Comparison of ENCODE assay signal across 16 cellular contexts in the genomic region with DNA sequence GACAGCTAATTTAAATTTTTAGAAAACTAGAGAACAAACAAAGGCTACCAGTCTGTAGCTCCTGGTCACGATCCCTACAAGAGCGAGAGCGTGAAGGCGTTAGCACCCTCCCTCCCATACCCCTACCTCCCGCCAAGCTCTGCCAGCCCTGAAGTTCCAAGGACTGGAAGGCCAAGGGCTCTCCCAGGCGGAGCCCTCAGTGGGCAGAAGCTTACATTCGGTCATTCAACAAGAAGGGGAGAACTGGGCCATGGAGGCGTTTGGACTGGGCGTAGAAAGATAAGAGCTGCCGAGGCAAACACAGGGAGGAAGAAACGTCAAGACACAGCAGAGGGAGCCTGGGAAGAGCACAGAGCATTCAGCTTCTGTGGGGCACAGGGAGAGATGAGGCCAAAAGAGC. TPM values are rescaled to one million over a fixed set of nuclear protein-coding genes. Genes with fewer than 3 reads are reported as not detected.
DNase-seq lines count a peak whose midpoint lies in the region; ATAC-seq, FAIRE-seq and TF ChIP-seq lines count a peak whose summit lies in the region.
"Had no signal": no experiment of that assay in that cellular context is flagged by ENCODE, and none has a peak within 500 bp of the region (broad histone marks: within the 10 kb centered on the region; RNA-seq: fewer than 3 reads in every experiment).

No MANE protein-coding gene starts in this region.

- no peaks in the 10 kb centered on the region for H3K9me3 Mint-ChIP-seq in activated T-cell treated with anti-CD3 and anti-CD28 coated beads, Interleukin-2, amount 50 U/mL, for 72 hours
- no peaks in the 10 kb centered on the region for H3K9me3 Mint-ChIP-seq in stimulated activated effector memory CD8-positive, alpha-beta T cell treated with anti-CD3 and anti-CD28 coated beads, Interleukin-12 subunit alpha, Interleukin-12 subunit beta, amount 100 ng/mL, for 72 hours

- H3K4me2 ChIP-seq in SU-DHL-6 (ENCODE audit: low read depth, low read length, poor library complexity, severe bottlenecking) = no peak overlapping the region

- DNase-seq in activated T-cell treated with anti-CD3 and anti-CD28 coated beads, Interleukin-2, amount 50 U/mL, for 72 hours = no peak
- no peak for DNase-seq in activated T-cell treated with anti-CD3 and anti-CD28 coated beads for 4 hours
- DNase-seq in kidney = peak; percentile 43
- DNase-seq in stimulated activated effector memory CD8-positive, alpha-beta T cell treated with anti-CD3 and anti-CD28 coated beads, Interleukin-12 subunit alpha, Interleukin-12 subunit beta, amount 100 ng/mL, for 72 hours (ENCODE audit: low spot score in 2 of 2) = no peak
- DNase-seq in UCSD-AML1 (lab: John Stamatoyannopoulos, UW; ENCODE audit: unreplicated experiment) = no peak
- DNase-seq in NK-92 (lab: John Stamatoyannopoulos, UW; ENCODE audit: unreplicated experiment) = no peak
- no peak for DNase-seq in OCI-M1 (lab: John Stamatoyannopoulos, UW)
- DNase-seq: activated CD4-positive, alpha-beta T cell treated with anti-CD3 and anti-CD28 coated beads for 36 hours; activated gamma-delta T cell; foreskin melanocyte; HCEC 1CT; NCI-H146; NCI-H510A had no signal

- intact Hi-C loops in kidney (cut with DNase I) = no loop called here

- no peak for ATAC-seq in activated T-cell treated with anti-CD3 and anti-CD28 coated beads, Interleukin-2, amount 50 U/mL, for 72 hours (replicated peaks in 1 of 2)
- ATAC-seq in stimulated activated effector memory CD8-positive, alpha-beta T cell treated with anti-CD3 and anti-CD28 coated beads, Interleukin-12 subunit alpha, Interleukin-12 subunit beta, amount 100 ng/mL, for 72 hours = no peak
- ATAC-seq: activated CD4-positive, alpha-beta T cell treated with anti-CD3 and anti-CD28 coated beads for 36 hours; Panc1 had no signal

- H3K4me3 ChIP-seq in SU-DHL-6 (ENCODE audit: insufficient read depth, low read length, poor library complexity, severe bottlenecking) (no peak overlapping the region), kidney (ENCODE audit: low read length in 2 of 2) (no peak overlapping the region)

- peaks cover 63% of the 10 kb centered on the region for H3K4me1 Mint-ChIP-seq in activated T-cell treated with anti-CD3 and anti-CD28 coated beads, Interleukin-2, amount 50 U/mL, for 72 hours (ENCODE audit: low read depth)
- H3K4me1 Mint-ChIP-seq in stimulated activated effector memory CD8-positive, alpha-beta T cell treated with anti-CD3 and anti-CD28 coated beads, Interleukin-12 subunit alpha, Interleukin-12 subunit beta, amount 100 ng/mL, for 72 hours = peaks cover 71% of the 10 kb centered on the region

- no peak overlapping the region for H2AFZ ChIP-seq in SU-DHL-6 (ENCODE audit: low read depth, low read length, severe bottlenecking)

- 0 out of 2 replicates have a peak, but pooled peaks cover 2% of the 10 kb centered on the region for H3K36me3 ChIP-seq in SU-DHL-6 (ENCODE audit: low read length)
- peaks cover 9 to 13% of the 10 kb centered on the region in 2 donors for H3K36me3 ChIP-seq in kidney (ENCODE audit: control insufficient read depth in 1 of 2, insufficient read depth in 2 of 2, low read length in 2 of 2)

- H3K9ac ChIP-seq in SU-DHL-6 (ENCODE audit: low read length) (no peak overlapping the region), kidney (ENCODE audit: low read length in 2 of 2) (no peak overlapping the region)

- no peak for FAIRE-seq in kidney (lab: Jason Lieb, UNC)
- FAIRE-seq: bronchial epithelial cell had no signal

- H3K27ac Mint-ChIP-seq in activated T-cell treated with anti-CD3 and anti-CD28 coated beads, Interleukin-2, amount 50 U/mL, for 72 hours = peak overlapping the region; percentile 29
- peak overlapping the region; percentile 73 for H3K27ac Mint-ChIP-seq in stimulated activated effector memory CD8-positive, alpha-beta T cell treated with anti-CD3 and anti-CD28 coated beads, Interleukin-12 subunit alpha, Interleukin-12 subunit beta, amount 100 ng/mL, for 72 hours
- H3K27ac Mint-ChIP-seq: activated CD4-positive, alpha-beta T cell treated with anti-CD3 and anti-CD28 coated beads for 36 hours had no signal

- peaks cover 0 to 17% of the 10 kb centered on the region in 2 donors for H3K4me1 ChIP-seq in kidney (ENCODE audit: control insufficient read depth in 1 of 2, insufficient read depth in 1 of 2, low read depth in 1 of 2, low read length in 2 of 2)

- peaks cover 10 to 18% of the 10 kb centered on the region in 2 donors for H3K36me3 Mint-ChIP-seq in activated T-cell treated with anti-CD3 and anti-CD28 coated beads, Interleukin-2, amount 50 U/mL, for 72 hours (ENCODE audit: insufficient read depth in 2 of 2)
- peaks cover 43% of the 10 kb centered on the region for H3K36me3 Mint-ChIP-seq in stimulated activated effector memory CD8-positive, alpha-beta T cell treated with anti-CD3 and anti-CD28 coated beads, Interleukin-12 subunit alpha, Interleukin-12 subunit beta, amount 100 ng/mL, for 72 hours

- no peak for TF ChIP-seq CTCF in SU-DHL-6 (IDR thresholded peaks at IDR 0.05; ENCODE audit: insufficient read depth, low read length, poor library complexity, severe bottlenecking)
- no peak for TF ChIP-seq CTCF in kidney (IDR thresholded peaks at IDR 0.05; ENCODE audit: borderline replicate concordance, extremely low read depth, insufficient read depth)

- no peaks in the 10 kb centered on the region for H3K27me3 ChIP-seq in SU-DHL-6 (ENCODE audit: low read length)

- H3F3A ChIP-seq in SU-DHL-6 (ENCODE audit: insufficient read depth) = peaks cover 42% of the 10 kb centered on the region

- no peak overlapping the region for H3K4me3 Mint-ChIP-seq in activated T-cell treated with anti-CD3 and anti-CD28 coated beads, Interleukin-2, amount 50 U/mL, for 72 hours
- H3K4me3 Mint-ChIP-seq in stimulated activated effector memory CD8-positive, alpha-beta T cell treated with anti-CD3 and anti-CD28 coated beads, Interleukin-12 subunit alpha, Interleukin-12 subunit beta, amount 100 ng/mL, for 72 hours = peak overlapping the region; percentile 11
- H3K4me3 Mint-ChIP-seq: activated CD4-positive, alpha-beta T cell treated with anti-CD3 and anti-CD28 coated beads for 36 hours had no signal

- no peaks in the 10 kb centered on the region for H3K9me2 ChIP-seq in SU-DHL-6 (replicated peaks; ENCODE audit: insufficient read depth, low read length)

- peaks cover 6% of the 10 kb centered on the region; the same call in 1 of the 2 replicates for H4K20me1 ChIP-seq in SU-DHL-6 (ENCODE audit: low read depth, low read length)

- H3K9me3 ChIP-seq in SU-DHL-6 (ENCODE audit: insufficient read depth, low read length) = no peaks in the 10 kb centered on the region
- no peaks in the 10 kb centered on the region for H3K9me3 ChIP-seq in kidney (ENCODE audit: control insufficient read depth in 1 of 2, low read length in 2 of 2)

- H3K27me3 Mint-ChIP-seq in activated T-cell treated with anti-CD3 and anti-CD28 coated beads, Interleukin-2, amount 50 U/mL, for 72 hours (ENCODE audit: low read depth) = no peaks in the 10 kb centered on the region
- H3K27me3 Mint-ChIP-seq: activated CD4-positive, alpha-beta T cell treated with anti-CD3 and anti-CD28 coated beads for 36 hours had no signal

- H3K79me2 ChIP-seq in SU-DHL-6 (ENCODE audit: insufficient read depth, low read length) = peaks cover 23% of the 10 kb centered on the region

- peak overlapping the region; percentile 88; the same call in 1 of the 2 replicates for H3K27ac ChIP-seq in SU-DHL-6 (ENCODE audit: low read depth, low read length)
- no peak overlapping the region for H3K27ac ChIP-seq in kidney (ENCODE audit: low read depth in 2 of 2, low read length in 2 of 2)

RNA-seq across cellular contexts. Expression of a gene that starts 3.0 kb away (rescaled TPM):
- 10 to 100 TPM; 44.2 to 61.1 TPM for total RNA-seq in activated T-cell treated with anti-CD3 and anti-CD28 coated beads, Interleukin-2, amount 50 U/mL, for 72 hours
- 6.6 TPM for total RNA-seq in kidney
- 4.9 TPM for polyA plus RNA-seq in kidney (ENCODE audit: insufficient read depth, low read depth, low replicate concordance)

RNA-seq across cellular contexts. Expression of a gene that starts 5.1 kb away (rescaled TPM):
- 100 to 1,000 TPM; 118 to 128 TPM for total RNA-seq in activated T-cell treated with anti-CD3 and anti-CD28 coated beads, Interleukin-2, amount 50 U/mL, for 72 hours
- total RNA-seq in kidney = 90.8 TPM
- 351 TPM for polyA plus RNA-seq in kidney (ENCODE audit: insufficient read depth, low read depth, low replicate concordance)

RNA-seq across cellular contexts. Expression of a gene that starts 5.2 kb away (rescaled TPM):
- 10 to 100 TPM; 26.3 to 29.4 TPM for total RNA-seq in activated T-cell treated with anti-CD3 and anti-CD28 coated beads, Interleukin-2, amount 50 U/mL, for 72 hours
- total RNA-seq in kidney = 25.0 TPM
- 77.6 TPM for polyA plus RNA-seq in kidney (ENCODE audit: insufficient read depth, low read depth, low replicate concordance)

RNA-seq across cellular contexts. Expression of a gene that starts 42.7 kb away (rescaled TPM):
- 100 to 1,000 TPM; 115 to 124 TPM for total RNA-seq in activated T-cell treated with anti-CD3 and anti-CD28 coated beads, Interleukin-2, amount 50 U/mL, for 72 hours
- total RNA-seq in kidney = 137 TPM
- 190 TPM for polyA plus RNA-seq in kidney (ENCODE audit: insufficient read depth, low read depth, low replicate concordance)

RNA-seq across cellular contexts. Expression of a gene that starts 49.0 kb away (rescaled TPM):
- 10 to 100 TPM; 41.3 to 50.8 TPM for total RNA-seq in activated T-cell treated with anti-CD3 and anti-CD28 coated beads, Interleukin-2, amount 50 U/mL, for 72 hours
- 28.4 TPM for total RNA-seq in kidney
- 56.3 TPM for polyA plus RNA-seq in kidney (ENCODE audit: insufficient read depth, low read depth, low replicate concordance)
